8 cellular contexts compared by ENCODE assay signal in the genomic region with DNA sequence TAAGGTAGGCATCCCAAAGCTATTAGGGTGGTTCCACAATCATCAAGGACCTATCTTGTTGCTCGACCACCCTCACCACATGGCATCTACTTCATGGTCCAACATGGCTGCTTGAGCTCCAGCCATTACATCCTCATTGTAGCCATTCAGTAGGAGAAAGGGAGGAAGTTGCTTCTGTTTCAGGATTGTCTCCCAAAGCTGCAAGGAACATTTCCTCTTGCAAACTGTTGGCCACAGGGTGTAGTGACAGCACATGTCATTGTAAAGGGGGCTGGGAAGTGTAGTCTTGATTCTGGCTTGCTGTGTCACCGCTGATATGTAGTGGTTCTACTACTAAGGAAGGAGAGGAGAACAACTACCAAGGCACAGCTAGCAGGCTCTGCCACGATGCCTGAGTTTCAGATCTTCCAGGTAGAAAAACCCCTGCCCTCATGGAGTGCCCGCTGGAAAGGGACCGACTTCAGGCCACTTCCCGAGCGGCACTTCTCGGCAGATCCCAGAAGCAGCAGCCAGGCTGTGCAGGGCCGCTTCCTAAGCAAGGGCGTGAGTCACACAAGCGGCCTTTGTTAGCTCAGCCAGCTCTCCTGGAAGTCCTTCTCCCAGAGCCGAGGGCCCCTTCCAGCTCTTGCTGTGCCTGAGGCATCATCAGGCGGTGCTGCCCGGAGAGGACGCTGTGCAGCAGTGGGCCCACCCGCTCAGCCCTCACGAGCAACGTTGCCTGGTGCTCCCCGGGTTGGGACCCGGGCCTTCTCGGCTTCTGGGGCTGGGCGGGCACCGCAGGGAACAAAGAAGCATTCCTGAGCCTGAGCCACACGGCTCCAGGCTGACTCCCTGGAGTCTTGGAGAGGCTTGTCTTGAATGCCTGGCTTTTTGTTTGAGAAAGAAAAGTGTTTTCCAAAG. TPM values are rescaled to one million over a fixed set of nuclear protein-coding genes. Genes with fewer than 3 reads are reported as not detected.
DNase-seq lines count a peak whose midpoint lies in the region; ATAC-seq and TF ChIP-seq lines count a peak whose summit lies in the region.

No MANE protein-coding gene starts in this region.

- intact Hi-C loops in thyroid gland (cut with DNase I) = no loop called here

- H3K4me3 ChIP-seq in thyroid gland (replicated peaks in 1 of 3) = no peak overlapping the region

- no peak for ATAC-seq in HG03139 (IDR thresholded peaks at IDR 0.05; ENCODE audit: unreplicated experiment)
- ATAC-seq in HG03159 (IDR thresholded peaks at IDR 0.05; ENCODE audit: unreplicated experiment) = no peak

- no peaks in the 10 kb centered on the region for H3K9me3 ChIP-seq in thyroid gland

- H3K27ac ChIP-seq in layer of hippocampus (ENCODE audit: low read depth, low read length) = peak overlapping the region; percentile 68
- H3K27ac ChIP-seq in thyroid gland = no peak overlapping the region

- peaks cover 0 to 4% of the 10 kb centered on the region in 2 donors for H3K4me1 ChIP-seq in thyroid gland

- TF ChIP-seq CTCF in thyroid gland (IDR thresholded peaks at IDR 0.05) = no peak

- H3K27me3 ChIP-seq in layer of hippocampus (ENCODE audit: control insufficient read depth, insufficient read depth, low read length) = no peaks in the 10 kb centered on the region
- H3K27me3 ChIP-seq in thyroid gland = no peaks in the 10 kb centered on the region

- DNase-seq in M059J (ENCODE audit: low read depth) (peak; percentile 86), dedifferentiated amniotic fluid mesenchymal stem cell (ENCODE audit: extremely low spot score) (peak; percentile 83), thyroid gland (peak; percentile 35 to 42), SW480 (ENCODE audit: low spot score) (no peak), DMS153 treated with DMSO at 0.1 percent for 48 hours (lab: John Stamatoyannopoulos, UW; ENCODE audit: unreplicated experiment) (no peak)

- TF ChIP-seq POLR2A in thyroid gland (IDR thresholded peaks at IDR 0.05) = no peak

- WGBS in thyroid gland, 2 donors = 43 to 57% methylated on average over 10 of the region's 24 CpGs

- H3K36me3 ChIP-seq in thyroid gland = no peaks in the 10 kb centered on the region

RNA-seq across cellular contexts. Expression of a gene that starts 58.2 kb away (rescaled TPM):
- 11.9 and 17.6 TPM in 2 replicates for total RNA-seq in M059J (2014; rRNA removed; shearing (Covaris generic))
- 10 to 100 TPM; 27.1 to 35.6 (median 32.5) TPM for total RNA-seq in thyroid gland

Comparison
In these comparisons a context has a peak if more than half of its experiments do, and no peak if none do; other contexts are left out.
1. DNase-seq: peak in M059J (single experiment), dedifferentiated amniotic fluid mesenchymal stem cell (single experiment) and thyroid gland (2 of 2); none in SW480 (single experiment) and DMS153 treated with DMSO at 0.1 percent for 48 hours (single experiment).